Comparison of ENCODE assay signal across 9 cellular contexts in genomic region chr14:70186826-70187483, GRCh38. TPM values are rescaled to one million over a fixed set of nuclear protein-coding genes. Genes with fewer than 3 reads are reported as not detected.
DNase-seq lines count a peak whose midpoint lies in the region; ATAC-seq and TF ChIP-seq lines count a peak whose summit lies in the region.
"Had no signal": no experiment of that assay in that cellular context is flagged by ENCODE, and none has a peak within 500 bp of the region (broad histone marks: within the 10 kb centered on the region; RNA-seq: fewer than 3 reads in every experiment).

No MANE protein-coding gene starts in this region.

- no peak for TF ChIP-seq CTCF in right atrium auricular region (IDR thresholded peaks at IDR 0.05)
- TF ChIP-seq CTCF in omental fat pad (IDR thresholded peaks at IDR 0.05) = no peak

- ATAC-seq in Right ventricle myocardium inferior = no peak
- no peak for ATAC-seq in HG03520 (IDR thresholded peaks at IDR 0.05; ENCODE audit: unreplicated experiment)
- ATAC-seq in omental fat pad (ENCODE audit: low FRiP score) = no peak
- no peak for ATAC-seq in GM19351 (IDR thresholded peaks at IDR 0.05; ENCODE audit: unreplicated experiment)
- ATAC-seq: body of pancreas had no signal

- H3K9me3 ChIP-seq in right atrium auricular region = no peaks in the 10 kb centered on the region
- H3K9me3 ChIP-seq: body of pancreas had no signal

- H3K36me3 ChIP-seq in right atrium auricular region = no peaks in the 10 kb centered on the region

- peak overlapping the region in 1 of 2 donors; percentile 80 for H3K27ac ChIP-seq in right atrium auricular region
- H3K27ac ChIP-seq: body of pancreas had no signal

- peaks cover 0 to 28% of the 10 kb centered on the region in 2 donors for H3K4me1 ChIP-seq in right atrium auricular region

- H3K4me3 ChIP-seq in right atrium auricular region = peak overlapping the region; percentile 44 to 57
- H3K4me3 ChIP-seq: body of pancreas had no signal

- intact Hi-C loops in Right ventricle myocardium inferior (cut with DNase I) = no loop called here
- intact Hi-C loops in cardiac septum (cut with DNase I) = no loop called here

- DNase-seq in Right ventricle myocardium inferior (ENCODE audit: missing footprints) = peak; percentile 61
- no peak for DNase-seq in cardiac septum (ENCODE audit: low spot score)
- DNase-seq in activated CD4-positive, alpha-beta T cell treated with anti-CD3 and anti-CD28 coated beads, Interleukin-2, amount 50 U/mL, for 48 hours = peak; percentile 9 to 34
- no peak for DNase-seq in right atrium auricular region (ENCODE audit: low spot score)
- DNase-seq in stimulated activated CD8-positive, alpha-beta memory T cell treated with anti-CD3 and anti-CD28 coated beads, Interleukin-4, amount 100 ng/mL, for 48 hours = peak; percentile 46
- DNase-seq in omental fat pad (ENCODE audit: low spot score) = no peak

- H3K27me3 ChIP-seq in right atrium auricular region = no peaks in the 10 kb centered on the region

RNA-seq across cellular contexts. Expression of gene SLC8A3, which starts 1.8 kb away (rescaled TPM):
- total RNA-seq in Right ventricle myocardium inferior (0.14 TPM), cardiac septum (0.19 TPM), right atrium auricular region (1 to 10 TPM; 1.3 to 1.4 TPM), omental fat pad (under 1 TPM in 3 of 4 donors, not detected in 1; 0.09 to 0.79 (median 0.24) TPM)

Comparison
In these comparisons a context has a peak if more than half of its experiments do, and no peak if none do; other contexts are left out.
1. DNase-seq: peak in Right ventricle myocardium inferior (single experiment), activated CD4-positive, alpha-beta T cell treated with anti-CD3 and anti-CD28 coated beads, Interleukin-2, amount 50 U/mL, for 48 hours (2 of 2) and stimulated activated CD8-positive, alpha-beta memory T cell treated with anti-CD3 and anti-CD28 coated beads, Interleukin-4, amount 100 ng/mL, for 48 hours (single experiment); none in cardiac septum (single experiment), right atrium auricular region (single experiment) and omental fat pad (single experiment).